ENCODE assay signal across 17 cellular contexts in genomic region chr5:153223376-153223775, GRCh38.
"Had no signal": no experiment of that assay in that cellular context is flagged by ENCODE, and none has a peak within 500 bp of the region (broad histone marks: within the 10 kb centered on the region; RNA-seq: fewer than 3 reads in every experiment).

No MANE protein-coding gene starts in this region.

- H3K27ac ChIP-seq: epithelial cell of prostate, heart left ventricle, right atrium auricular region had no signal

- H3K27me3 Mint-ChIP-seq: activated naive CD8-positive, alpha-beta T cell treated with anti-CD3 and anti-CD28 coated beads, Interleukin-2, amount 50 U/mL, for 24 hours; naive thymus-derived CD4-positive, alpha-beta T cell; progenitor cell of endocrine pancreas; type B pancreatic cell had no signal

- H3K9me3 Mint-ChIP-seq: type B pancreatic cell had no signal

- H3K27me3 ChIP-seq: heart left ventricle, right atrium auricular region had no signal

- H3K36me3 Mint-ChIP-seq: naive thymus-derived CD4-positive, alpha-beta T cell; type B pancreatic cell had no signal

- H3K4me1 ChIP-seq: heart left ventricle, right atrium auricular region had no signal

- H3K4me3 Mint-ChIP-seq: activated naive CD4-positive, alpha-beta T cell treated with anti-CD3 and anti-CD28 coated beads for 36 hours; activated naive CD8-positive, alpha-beta T cell treated with anti-CD3 and anti-CD28 coated beads, Interleukin-2, amount 50 U/mL, for 24 hours; naive thymus-derived CD4-positive, alpha-beta T cell; type B pancreatic cell had no signal

- H3K9me3 ChIP-seq: right atrium auricular region had no signal

- H3K4me3 ChIP-seq: heart left ventricle, lung, right atrium auricular region had no signal

- FAIRE-seq: frontal cortex, small intestine, TTC549 had no signal

- H3K4me1 Mint-ChIP-seq: activated naive CD8-positive, alpha-beta T cell treated with anti-CD3 and anti-CD28 coated beads, Interleukin-2, amount 50 U/mL, for 24 hours; naive thymus-derived CD4-positive, alpha-beta T cell had no signal

- ATAC-seq: activated naive CD8-positive, alpha-beta T cell treated with anti-CD3 and anti-CD28 coated beads, Interleukin-2, amount 50 U/mL, for 24 hours; heart left ventricle; left colon; naive thymus-derived CD4-positive, alpha-beta T cell had no signal

- H3K27ac Mint-ChIP-seq: activated naive CD4-positive, alpha-beta T cell treated with anti-CD3 and anti-CD28 coated beads for 36 hours; activated naive CD8-positive, alpha-beta T cell treated with anti-CD3 and anti-CD28 coated beads, Interleukin-2, amount 50 U/mL, for 24 hours; naive thymus-derived CD4-positive, alpha-beta T cell; progenitor cell of endocrine pancreas; type B pancreatic cell had no signal

- H3K36me3 ChIP-seq: heart left ventricle, right atrium auricular region had no signal

- DNase-seq: activated naive CD4-positive, alpha-beta T cell treated with anti-CD3 and anti-CD28 coated beads for 36 hours; activated naive CD8-positive, alpha-beta T cell treated with anti-CD3 and anti-CD28 coated beads, Interleukin-2, amount 50 U/mL, for 24 hours; activated T-cell treated with anti-CD3 and anti-CD28 coated beads for 4 hours; aorta; heart left ventricle; left colon; naive thymus-derived CD4-positive, alpha-beta T cell; small intestine; stimulated activated CD4-positive, alpha-beta T cell treated with anti-CD3 and anti-CD28 coated beads, Interleukin-4, amount 100 ng/mL, for 24 hours; stimulated activated naive CD4-positive, alpha-beta T cell treated with Interleukin-2 at 50 U/mL for 16 hours had no signal
